Comparison of ENCODE assay signal across 8 cellular contexts in the genomic region with DNA sequence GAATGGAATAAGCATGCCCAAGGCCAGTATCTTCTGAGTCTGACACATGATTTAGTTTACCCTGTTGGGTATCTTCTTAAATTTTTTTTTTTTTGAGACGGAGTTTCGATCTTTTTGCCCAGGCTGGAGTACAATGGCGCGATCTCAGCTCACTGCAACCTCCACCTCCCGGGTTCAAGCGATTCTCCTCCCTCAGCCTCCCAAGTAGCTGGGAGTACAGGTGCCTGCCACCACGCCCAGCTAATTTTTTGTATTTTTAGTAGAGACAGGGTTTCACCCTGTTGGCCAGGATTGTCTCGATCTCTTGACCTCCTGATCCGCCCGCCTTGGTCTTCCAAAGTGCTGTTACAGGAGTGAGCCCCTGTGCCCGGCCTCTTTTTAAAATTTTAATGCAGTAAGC. TPM values are rescaled to one million over a fixed set of nuclear protein-coding genes. Genes with fewer than 3 reads are reported as not detected.
DNase-seq lines count a peak whose midpoint lies in the region; ATAC-seq and TF ChIP-seq lines count a peak whose summit lies in the region.
"Not testable (repeated sequence)": the region's sequence is repeated elsewhere in the genome, so short reads cannot be mapped to it uniquely, and the experiment has no call there.

No MANE protein-coding gene starts in this region.

- H3K27ac ChIP-seq in A673 (ENCODE audit: low read depth, low read length, poor library complexity, severe bottlenecking) = peak overlapping the region; percentile 99
- not testable (repeated sequence) for H3K27ac ChIP-seq in GM23338 (ENCODE audit: low read depth); OCI-LY3 (ENCODE audit: low read length); brain microvascular endothelial cell; fibroblast of lung (ENCODE audit: insufficient read depth, low read length)

- not testable (repeated sequence) for DNase-seq in A673 (ENCODE audit: low spot score); GM23338 (ENCODE audit: low spot score); activated CD4-positive, alpha-beta memory T cell treated with anti-CD3 and anti-CD28 coated beads, Interleukin-2, amount 10 ng/mL, durations not matched to agents 7 days and 5 days; brain microvascular endothelial cell; fibroblast of lung (ENCODE audit: low read depth in 2 of 2); mesothelial cell of epicardium (ENCODE audit: low spot score in 2 of 2, unreplicated experiment in 2 of 2); skeletal muscle cell (ENCODE audit: low read depth)

- POLR2A ChIA-PET in A673 (lab: Charles Lee; ENCODE audit: low non-redundant PET) = interaction anchor here (0.7 kb wide), 1 partner anchor 178 kb away, joined by 5 read pairs; no protein-coding TSS in a partner anchor
- POLR2A ChIA-PET in activated CD4-positive, alpha-beta memory T cell treated with anti-CD3 and anti-CD28 coated beads, Interleukin-2, amount 10 ng/mL, durations not matched to agents 7 days and 5 days (lab: Charles Lee) = interaction anchor here (1.1 to 7.0 kb wide), 4 partner anchors 10 to 303 kb away, joined by 5 to 108 read pairs (median 21); partner anchors contain the start of genes ABTB2 and NAT10

- H3K9me3 ChIP-seq in A673 (ENCODE audit: low read depth, low read length, poor library complexity, severe bottlenecking); OCI-LY3 (ENCODE audit: insufficient read depth, low read length); fibroblast of lung (ENCODE audit: control insufficient read depth, insufficient read depth, low read depth, low read length): not testable (repeated sequence)

- H3K9me3 Mint-ChIP-seq in GM23338; activated CD4-positive, alpha-beta memory T cell treated with anti-CD3 and anti-CD28 coated beads, Interleukin-2, amount 10 ng/mL, durations not matched to agents 7 days and 5 days; mesothelial cell of epicardium: not testable (repeated sequence)

- H3K27me3 Mint-ChIP-seq in GM23338 (ENCODE audit: insufficient read depth, low read depth, poor library complexity) = peaks cover 17% of the 10 kb centered on the region
- H3K27me3 Mint-ChIP-seq in activated CD4-positive, alpha-beta memory T cell treated with anti-CD3 and anti-CD28 coated beads, Interleukin-2, amount 10 ng/mL, durations not matched to agents 7 days and 5 days; mesothelial cell of epicardium (ENCODE audit: low read depth): not testable (repeated sequence)

- H3K4me3 Mint-ChIP-seq in GM23338 = peak overlapping the region; percentile 98
- peak overlapping the region; percentile 95 for H3K4me3 Mint-ChIP-seq in activated CD4-positive, alpha-beta memory T cell treated with anti-CD3 and anti-CD28 coated beads, Interleukin-2, amount 10 ng/mL, durations not matched to agents 7 days and 5 days
- H3K4me3 Mint-ChIP-seq in mesothelial cell of epicardium = peak overlapping the region; percentile 91

- CTCF ChIA-PET in A673 (lab: Charles Lee) = not testable (repeated sequence)
- CTCF ChIA-PET in activated CD4-positive, alpha-beta memory T cell treated with anti-CD3 and anti-CD28 coated beads, Interleukin-2, amount 10 ng/mL, durations not matched to agents 7 days and 5 days (lab: Charles Lee) = interaction anchor here (2.0 kb wide), 1 partner anchor 10 kb away, joined by 5 read pairs; no protein-coding TSS in a partner anchor

- peaks cover 54% of the 10 kb centered on the region for H3K36me3 Mint-ChIP-seq in GM23338 (ENCODE audit: low read depth)
- peaks cover 44% of the 10 kb centered on the region for H3K36me3 Mint-ChIP-seq in activated CD4-positive, alpha-beta memory T cell treated with anti-CD3 and anti-CD28 coated beads, Interleukin-2, amount 10 ng/mL, durations not matched to agents 7 days and 5 days (ENCODE audit: low read depth)
- peaks cover 14% of the 10 kb centered on the region for H3K36me3 Mint-ChIP-seq in mesothelial cell of epicardium

- not testable (repeated sequence) for BruUV-seq in A673 (replicated peaks; lab: Mats Ljungman, UMichigan)

- TF ChIP-seq CTCF in A673 (conservative IDR thresholded peaks at IDR 0.05; ENCODE audit: low read depth, low read length); GM23338 (conservative IDR thresholded peaks at IDR 0.05; ENCODE audit: low read depth in 2 of 2); OCI-LY3 (IDR thresholded peaks at IDR 0.05; ENCODE audit: low read depth, low read length); brain microvascular endothelial cell (IDR thresholded peaks at IDR 0.05; ENCODE audit: low read depth, low read length, missing control alignments); fibroblast of lung (conservative IDR thresholded peaks at IDR 0.05 in 1 of 2, IDR thresholded peaks at IDR 0.05 in 1 of 2; ENCODE audit: low read depth in 1 of 2, low read length in 2 of 2); mesothelial cell of epicardium (IDR thresholded peaks at IDR 0.05; ENCODE audit: unreplicated experiment): not testable (repeated sequence)

- H2AFZ ChIP-seq in GM23338; OCI-LY3 (ENCODE audit: low read depth, low read length); fibroblast of lung (ENCODE audit: low read length): not testable (repeated sequence)

- H3K4me1 ChIP-seq in A673 (ENCODE audit: insufficient read depth, low read length, poor library complexity, severe bottlenecking) (peaks cover 58% of the 10 kb centered on the region), GM23338 (ENCODE audit: insufficient read depth) (peaks cover 44% of the 10 kb centered on the region), OCI-LY3 (ENCODE audit: low read length) (peaks cover 42% of the 10 kb centered on the region)
- H3K4me1 ChIP-seq in fibroblast of lung (ENCODE audit: control insufficient read depth, extremely low read depth, insufficient read depth, low read length) = not testable (repeated sequence)

- intact Hi-C loops in A673 (cut with micrococcal nuclease; ENCODE audit: unreplicated experiment) = not testable (repeated sequence)

- H3K4me3 ChIP-seq in A673 (ENCODE audit: low read depth, low read length, poor library complexity, severe bottlenecking) = peak overlapping the region; percentile 71
- peak overlapping the region; percentile 67 for H3K4me3 ChIP-seq in GM23338
- H3K4me3 ChIP-seq in OCI-LY3 (ENCODE audit: low read length) = peak overlapping the region; percentile 96
- peak overlapping the region; percentile 91 for H3K4me3 ChIP-seq in brain microvascular endothelial cell (ENCODE audit: low read depth, low read length)
- H3K4me3 ChIP-seq in fibroblast of lung (replicated peaks in 1 of 4; ENCODE audit: control extremely low read depth in 1 of 4, insufficient read depth in 1 of 4, low read depth in 3 of 4, low read length in 4 of 4) = peak overlapping the region; percentile 61 to 89 (median 78)
- peak overlapping the region; percentile 70 for H3K4me3 ChIP-seq in skeletal muscle cell (ENCODE audit: low read depth, low read length)

- H3F3A ChIP-seq in GM23338 (replicated peaks; ENCODE audit: low read depth) = not testable (repeated sequence)

- not testable (repeated sequence) for H3K27me3 ChIP-seq in A673 (replicated peaks; ENCODE audit: insufficient read depth, low read depth, low read length, poor library complexity); GM23338 (ENCODE audit: insufficient read depth); OCI-LY3 (ENCODE audit: low read depth, low read length); brain microvascular endothelial cell (replicated peaks); fibroblast of lung (ENCODE audit: control insufficient read depth, insufficient read depth, low read length)

- H3K4me1 Mint-ChIP-seq in GM23338 (peaks cover 29% of the 10 kb centered on the region), mesothelial cell of epicardium (peaks cover 49% of the 10 kb centered on the region)
- peaks cover 42% of the 10 kb centered on the region for H3K4me1 Mint-ChIP-seq in activated CD4-positive, alpha-beta memory T cell treated with anti-CD3 and anti-CD28 coated beads, Interleukin-2, amount 10 ng/mL, durations not matched to agents 7 days and 5 days

- H3K79me2 ChIP-seq in GM23338 (replicated peaks; ENCODE audit: insufficient read depth) (peaks cover 72% of the 10 kb centered on the region), OCI-LY3 (ENCODE audit: low read length) (peaks cover 73% of the 10 kb centered on the region), fibroblast of lung (ENCODE audit: control insufficient read depth, insufficient read depth, low read length) (peaks cover 71% of the 10 kb centered on the region)

- in situ Hi-C loops in brain microvascular endothelial cell (cut with HindIII; ENCODE audit: low pct_ligation_motif_present, low sequenced_read_pairs) = not testable (repeated sequence)

- not testable (repeated sequence) for ATAC-seq in GM23338

- H3K36me3 ChIP-seq in A673 (ENCODE audit: insufficient read depth, low read length, poor library complexity, severe bottlenecking) (peaks cover 72% of the 10 kb centered on the region), OCI-LY3 (replicated peaks; ENCODE audit: low read depth, low read length) (peaks cover 44% of the 10 kb centered on the region), brain microvascular endothelial cell (replicated peaks) (peaks cover 15% of the 10 kb centered on the region)
- H3K36me3 ChIP-seq in GM23338 (ENCODE audit: insufficient read depth); fibroblast of lung (ENCODE audit: control insufficient read depth, insufficient read depth, low read length): not testable (repeated sequence)

- H3K9me2 ChIP-seq in GM23338 (ENCODE audit: insufficient read depth) = not testable (repeated sequence)

- peaks cover 50% of the 10 kb centered on the region for H4K20me1 ChIP-seq in GM23338 (replicated peaks; ENCODE audit: insufficient read depth)
- peaks cover 47% of the 10 kb centered on the region for H4K20me1 ChIP-seq in OCI-LY3 (ENCODE audit: insufficient read depth, low read length)
- peaks cover 12% of the 10 kb centered on the region for H4K20me1 ChIP-seq in fibroblast of lung (ENCODE audit: control insufficient read depth, extremely low read depth, insufficient read depth, low read length)

- H3K4me2 ChIP-seq in GM23338 = peak overlapping the region; percentile 85
- peak overlapping the region; percentile 87 for H3K4me2 ChIP-seq in OCI-LY3 (ENCODE audit: low read length)
- peak overlapping the region; percentile 90 for H3K4me2 ChIP-seq in fibroblast of lung (ENCODE audit: extremely low read depth, insufficient read depth, low read length)

- not testable (repeated sequence) for H3K9ac ChIP-seq in OCI-LY3 (ENCODE audit: low read length); fibroblast of lung (ENCODE audit: insufficient read depth, low read length)

- H3K27ac Mint-ChIP-seq in GM23338; activated CD4-positive, alpha-beta memory T cell treated with anti-CD3 and anti-CD28 coated beads, Interleukin-2, amount 10 ng/mL, durations not matched to agents 7 days and 5 days: not testable (repeated sequence)
- peak overlapping the region; percentile 59 for H3K27ac Mint-ChIP-seq in mesothelial cell of epicardium

RNA-seq across cellular contexts. Expression of gene CAPRIN1, which starts 2.8 kb away (rescaled TPM):
- total RNA-seq in A673 (2021) (1,416 and 1,470 TPM in 2 replicates), fibroblast of lung (181 and 220 TPM in 2 replicates), mesothelial cell of epicardium (298 to 307 TPM (median 302 TPM) in 3 replicates)
- total RNA-seq in GM23338 (2014; rRNA removed; shearing (Covaris generic)) = 365 and 368 TPM in 2 replicates
- polyA plus RNA-seq in GM23338 (2016; fragmentation: Nextera tagmentation; extraction: Ambion mirVana) (113 and 119 TPM in 2 replicates), fibroblast of lung (203 and 228 TPM in 2 replicates)
- 100 to 1,000 TPM; 191 to 200 TPM for total RNA-seq in activated CD4-positive, alpha-beta memory T cell treated with anti-CD3 and anti-CD28 coated beads, Interleukin-2, amount 10 ng/mL, durations not matched to agents 7 days and 5 days
- polyA plus RNA-seq in fibroblast of lung (2012) = 144 and 160 TPM in 2 replicates
- 384 and 490 TPM in 2 replicates for polyA minus RNA-seq in fibroblast of lung (ENCODE audit: low replicate concordance)

RNA-seq across cellular contexts. Expression of gene NAT10, which starts 51.1 kb away (rescaled TPM):
- total RNA-seq in A673 (2021) = 180 and 192 TPM in 2 replicates
- 55.5 and 58.8 TPM in 2 replicates for total RNA-seq in GM23338 (2014; rRNA removed; shearing (Covaris generic))
- 44.1 and 47.6 TPM in 2 replicates for polyA plus RNA-seq in GM23338 (2016; fragmentation: Nextera tagmentation; extraction: Ambion mirVana)
- total RNA-seq in activated CD4-positive, alpha-beta memory T cell treated with anti-CD3 and anti-CD28 coated beads, Interleukin-2, amount 10 ng/mL, durations not matched to agents 7 days and 5 days = 10 to 100 TPM; 52.9 to 57.8 TPM
- total RNA-seq in fibroblast of lung = 12.1 and 14.4 TPM in 2 replicates
- 21.5 and 33.0 TPM in 2 replicates for polyA plus RNA-seq in fibroblast of lung
- 21.9 and 35.2 TPM in 2 replicates for polyA plus RNA-seq in fibroblast of lung (2012)
- 60.2 and 79.5 TPM in 2 replicates for polyA minus RNA-seq in fibroblast of lung (ENCODE audit: low replicate concordance)
- 58.7 to 61.7 TPM (median 60.5 TPM) in 3 replicates for total RNA-seq in mesothelial cell of epicardium
